In genomic region chr2:239820836-239821693, GRCh38 we compare ENCODE assay signal across 15 cellular contexts.
DNase-seq lines count a peak whose midpoint lies in the region; ATAC-seq, FAIRE-seq and TF ChIP-seq lines count a peak whose summit lies in the region.
"Had no signal": no experiment of that assay in that cellular context is flagged by ENCODE, and none has a peak within 500 bp of the region (broad histone marks: within the 10 kb centered on the region; RNA-seq: fewer than 3 reads in every experiment).

No MANE protein-coding gene starts in this region.

- TF ChIP-seq RAD21 in HepG2 (CRISPR knock-in tag; IDR thresholded peaks at IDR 0.05), result no peak

- 13% methylated on average over 13 of the region's 16 CpGs for WGBS in HepG2 (ENCODE audit: low lambda C conversion rate)

- CTCF ChIA-PET in HepG2 (lab: Yijun Ruan, JAX; ENCODE audit: low intra/inter-chr PET ratio, low total read pairs) (no interaction called here), WTC11 (lab: Charles Lee) (no interaction called here)

- ATAC-seq in HepG2, result no peak
- ATAC-seq in WTC11, result no peak
- ATAC-seq: PC-3, T-cell had no signal

- H3K4me1 Mint-ChIP-seq in WTC11, result peaks cover 9% of the 10 kb centered on the region

- no peaks in the 10 kb centered on the region for H4K20me1 ChIP-seq in HepG2 (ENCODE audit: insufficient read depth, low read length)

- H3K9ac ChIP-seq in HepG2 (ENCODE audit: insufficient read depth, low read depth, low read length), result no peak overlapping the region
- H3K9ac ChIP-seq: KMS-11 had no signal

- DNase-seq in NCI-H1694 (lab: John Stamatoyannopoulos, UW) (peak; percentile 24), coronary artery (ENCODE audit: low spot score) (peak; percentile 67), HepG2 (ENCODE audit: low spot score) (no peak), superior temporal gyrus (ENCODE audit: extremely low spot score) (peak; percentile 18), WTC11 (ENCODE audit: low spot score) (no peak), foreskin melanocyte (no peak), SIG-M5 (lab: John Stamatoyannopoulos, UW) (no peak)
- DNase-seq: activated CD4-positive, alpha-beta T cell treated with anti-CD3 and anti-CD28 coated beads for 1 hour; NCI-H1417; NCI-H446 treated with DMSO at 0.1 percent for 48 hours; PC-3 had no signal

- TF ChIP-seq CTCF in coronary artery (IDR thresholded peaks at IDR 0.05) (no peak), HepG2 (CRISPR knock-in tag; IDR thresholded peaks at IDR 0.05) (no peak), WTC11 (IDR thresholded peaks at IDR 0.05) (no peak)

- BruUV-seq in HepG2 (replicated peaks; lab: Mats Ljungman, UMichigan), result no TSS peak

- TF ChIP-seq EP300 in HepG2 (IDR thresholded peaks at IDR 0.05; ENCODE audit: low read depth in 2 of 2, low read length in 2 of 2), result no peak
- TF ChIP-seq EP300 in HepG2 (CRISPR knock-in tag; IDR thresholded peaks at IDR 0.05; ENCODE audit: borderline replicate concordance), result no peak

- TF ChIP-seq POLR2A in HepG2 (IDR thresholded peaks at IDR 0.05; ENCODE audit: insufficient read depth in 1 of 2, low read depth in 2 of 2, low read length in 2 of 2), result no peak

- H3K36me3 ChIP-seq in HepG2 (replicated peaks in 1 of 2; ENCODE audit: control insufficient read depth in 1 of 2, insufficient read depth in 2 of 2, low read length in 2 of 2), result no peaks in the 10 kb centered on the region

- H3K4me1 ChIP-seq in HepG2 (ENCODE audit: insufficient read depth, low read length), result no peaks in the 10 kb centered on the region

- H3K27me3 Mint-ChIP-seq in WTC11 (ENCODE audit: low read depth), result no peaks in the 10 kb centered on the region

- H3K4me3 Mint-ChIP-seq in WTC11, result no peak overlapping the region
- H3K4me3 Mint-ChIP-seq: T-cell had no signal

- H3K79me2 ChIP-seq in HepG2 (ENCODE audit: insufficient read depth, low read length), result no peaks in the 10 kb centered on the region

- H3K27ac Mint-ChIP-seq in WTC11, result no peak overlapping the region
- H3K27ac Mint-ChIP-seq: T-cell had no signal

- H3K27ac ChIP-seq in coronary artery (peak overlapping the region in 1 of 2 donors; percentile 13), HepG2 (ENCODE audit: extremely low read length, insufficient read depth, low read length) (no peak overlapping the region)
- H3K27ac ChIP-seq: C4-2B, KMS-11 had no signal

- H3K4me2 ChIP-seq in HepG2 (ENCODE audit: low read depth, low read length), result no peak overlapping the region
- H3K4me2 ChIP-seq: KMS-11 had no signal

- no peak for FAIRE-seq in HepG2 (lab: Jason Lieb, UNC)
- FAIRE-seq: urothelium cell line had no signal

- no peaks in the 10 kb centered on the region for H3K36me3 Mint-ChIP-seq in WTC11
- H3K36me3 Mint-ChIP-seq: T-cell had no signal

- no peaks in the 10 kb centered on the region for H3K9me3 Mint-ChIP-seq in WTC11
- H3K9me3 Mint-ChIP-seq: T-cell had no signal

- intact Hi-C loops in HepG2 (cut with micrococcal nuclease; ENCODE audit: unreplicated experiment), result no loop called here

- POLR2A ChIA-PET in HepG2 (lab: Yijun Ruan, JAX), result no interaction called here
- POLR2A ChIA-PET in WTC11 (lab: Charles Lee), result no interaction called here

- H2AFZ ChIP-seq in HepG2 (ENCODE audit: low read length), result no peak overlapping the region

- H3K4me3 ChIP-seq in coronary artery, result no peak overlapping the region
- H3K4me3 ChIP-seq in HepG2 (replicated peaks in 1 of 3; ENCODE audit: insufficient read depth in 1 of 3, low read depth in 2 of 3, low read length in 3 of 3), result no peak overlapping the region

- peaks cover 15 to 50% of the 10 kb centered on the region in 2 experiments; a peak in 4 of 5 replicates for H3K27me3 ChIP-seq in HepG2 (ENCODE audit: control insufficient read depth in 1 of 2, insufficient read depth in 2 of 2, low read length in 2 of 2)

- H3K9me3 ChIP-seq in HepG2 (ENCODE audit: low read length), result no peaks in the 10 kb centered on the region

- in situ Hi-C loops in HepG2 (cut with HindIII; ENCODE audit: extremely low pct_ligation_motif_present, low pct_unique_long_range_greater_than_20kb), result loop anchor here (5.0 kb wide), 1 partner anchor 321 kb away; the partner anchor contains the start of gene OTOS

TF ChIP-seq in HepG2, 621 proteins besides CTCF, POLR2A, EP300 and RAD21:
- TF ChIP-seq MTF1 (CRISPR knock-in tag; IDR thresholded peaks at IDR 0.05) (no peak), GABPA (IDR thresholded peaks at IDR 0.05; ENCODE audit: low read depth, low read length) (0 out of 2 replicates have a peak, but pooled peaks have one; percentile 24), GABPA (CRISPR knock-in tag; IDR thresholded peaks at IDR 0.05; ENCODE audit: low read depth) (no peak)

TF ChIP-seq in WTC11, 78 proteins besides CTCF, POLR2A, EP300 and RAD21:
- TF ChIP-seq ZNF219 (CRISPR knock-in tag; IDR thresholded peaks at IDR 0.05; ENCODE audit: borderline replicate concordance), result no peak
- TF ChIP-seq ZNF232 (CRISPR knock-in tag; IDR thresholded peaks at IDR 0.05), result no peak
TF ChIP-seq in WTC11: peak in this region for 0.

Comparison
In these comparisons a context has a peak if more than half of its experiments do, and no peak if none do; other contexts are left out.
1. DNase-seq: peak in NCI-H1694 (single experiment), coronary artery (single experiment) and superior temporal gyrus (single experiment); none in HepG2 (single experiment), WTC11 (single experiment), foreskin melanocyte (single experiment) and SIG-M5 (single experiment).